34 cellular contexts compared by ENCODE assay signal in genomic region chr14:20555845-20556244, GRCh38. TPM values are rescaled to one million over a fixed set of nuclear protein-coding genes. Genes with fewer than 3 reads are reported as not detected.
"Had no signal": no experiment of that assay in that cellular context is flagged by ENCODE, and none has a peak within 500 bp of the region (broad histone marks: within the 10 kb centered on the region; RNA-seq: fewer than 3 reads in every experiment).

No MANE protein-coding gene starts in this region.

- H3K36me3 Mint-ChIP-seq: activated naive CD4-positive, alpha-beta T cell treated with anti-CD3 and anti-CD28 coated beads, Interleukin-2, amount 50 U/mL, for 24 hours; activated naive CD8-positive, alpha-beta T cell treated with anti-CD3 and anti-CD28 coated beads, Interleukin-2, amount 10 ng/mL, durations not matched to agents 7 days and 5 days; brain had no signal

- H3K4me1 Mint-ChIP-seq: activated CD4-positive, alpha-beta T cell treated with anti-CD3 and anti-CD28 coated beads, Interleukin-2, amount 10 ng/mL, durations not matched to agents 7 days and 5 days; activated naive CD4-positive, alpha-beta T cell treated with anti-CD3 and anti-CD28 coated beads, Interleukin-2, amount 50 U/mL, for 24 hours; activated naive CD8-positive, alpha-beta T cell treated with anti-CD3 and anti-CD28 coated beads, Interleukin-2, amount 10 ng/mL, durations not matched to agents 7 days and 5 days; brain; central memory CD8-positive, alpha-beta T cell had no signal

- H3K4me3 Mint-ChIP-seq: activated CD4-positive, alpha-beta T cell treated with anti-CD3 and anti-CD28 coated beads, Interleukin-2, amount 10 ng/mL, durations not matched to agents 7 days and 5 days; activated CD8-positive, alpha-beta T cell treated with anti-CD3 and anti-CD28 coated beads, Interleukin-2, amount 10 ng/mL, durations not matched to agents 7 days and 5 days; activated naive CD4-positive, alpha-beta T cell treated with anti-CD3 and anti-CD28 coated beads, Interleukin-2, amount 50 U/mL, for 24 hours; activated naive CD8-positive, alpha-beta T cell treated with anti-CD3 and anti-CD28 coated beads, Interleukin-2, amount 10 ng/mL, durations not matched to agents 7 days and 5 days; activated T-cell treated with anti-CD3 and anti-CD28 coated beads, Interleukin-2, amount 50 U/mL, for 24 hours; brain; central memory CD8-positive, alpha-beta T cell had no signal

- DNase-seq: activated CD4-positive, alpha-beta T cell treated with anti-CD3 and anti-CD28 coated beads for 1 hour; activated CD4-positive, alpha-beta T cell treated with anti-CD3 and anti-CD28 coated beads, Interleukin-2, amount 10 ng/mL, durations not matched to agents 7 days and 5 days; activated CD4-positive, alpha-beta T cell treated with anti-CD3 and anti-CD28 coated beads, Interleukin-2, amount 50 U/mL, for 48 hours; activated CD4-positive, CD25-positive, alpha-beta regulatory T cell; activated CD8-positive, alpha-beta T cell treated with anti-CD3 and anti-CD28 coated beads, Interleukin-2, amount 10 ng/mL, durations not matched to agents 7 days and 5 days; activated gamma-delta T cell; activated naive CD4-positive, alpha-beta T cell treated with Interleukin-2 at 50 U/mL for 16 hours; activated naive CD8-positive, alpha-beta T cell treated with anti-CD3 and anti-CD28 coated beads, Interleukin-2, amount 10 ng/mL, durations not matched to agents 7 days and 5 days; activated T-cell treated with anti-CD3 and anti-CD28 coated beads, Interleukin-2, amount 50 U/mL, for 24 hours; anterior cingulate cortex; NCI-H1048; NCI-H1436 treated with DMSO at 0.1 percent for 48 hours; NCI-H1694 treated with DMSO at 0.1 percent for 48 hours; NCI-H2029; NCI-H345; NCI-H524 treated with DMSO at 0.1 percent for 48 hours; SHP77; SJCRH30; T1000; WERI-Rb-1 had no signal

- H3K9me3 ChIP-seq: SJCRH30 had no signal

- H3K27ac Mint-ChIP-seq: activated CD4-positive, alpha-beta T cell treated with anti-CD3 and anti-CD28 coated beads, Interleukin-2, amount 10 ng/mL, durations not matched to agents 7 days and 5 days; activated CD8-positive, alpha-beta T cell treated with anti-CD3 and anti-CD28 coated beads, Interleukin-2, amount 10 ng/mL, durations not matched to agents 7 days and 5 days; activated naive CD4-positive, alpha-beta T cell treated with anti-CD3 and anti-CD28 coated beads, Interleukin-2, amount 50 U/mL, for 24 hours; activated naive CD8-positive, alpha-beta T cell treated with anti-CD3 and anti-CD28 coated beads, Interleukin-2, amount 10 ng/mL, durations not matched to agents 7 days and 5 days; activated T-cell treated with anti-CD3 and anti-CD28 coated beads, Interleukin-2, amount 50 U/mL, for 24 hours; activated T-helper 2 cell treated with anti-CD3 and anti-CD28 coated beads, Interferon-gamma antibody, Interleukin-2, Interleukin-4, amounts not matched to agents 10 μg/mL and 5 μg/mL and 100 μg/mL, durations not matched to agents 14 hours and 24 hours and 36 hours; brain had no signal

- H3K36me3 ChIP-seq: SJCRH30, WERI-Rb-1 had no signal

- H3K9me3 Mint-ChIP-seq: activated CD4-positive, alpha-beta T cell treated with anti-CD3 and anti-CD28 coated beads, Interleukin-2, amount 10 ng/mL, durations not matched to agents 7 days and 5 days; activated naive CD4-positive, alpha-beta T cell treated with anti-CD3 and anti-CD28 coated beads, Interleukin-2, amount 50 U/mL, for 24 hours; activated naive CD8-positive, alpha-beta T cell treated with anti-CD3 and anti-CD28 coated beads, Interleukin-2, amount 10 ng/mL, durations not matched to agents 7 days and 5 days; activated T-cell treated with anti-CD3 and anti-CD28 coated beads, Interleukin-2, amount 50 U/mL, for 24 hours; activated T-helper 2 cell treated with anti-CD3 and anti-CD28 coated beads, Interferon-gamma antibody, Interleukin-2, Interleukin-4, amounts not matched to agents 10 μg/mL and 5 μg/mL and 100 μg/mL, durations not matched to agents 14 hours and 24 hours and 36 hours; brain; central memory CD8-positive, alpha-beta T cell had no signal

- H3K27me3 ChIP-seq: SJCRH30 had no signal

- H3K27ac ChIP-seq: KMS-11, SJCRH30, SK-N-MC, WERI-Rb-1 had no signal

- H3K4me1 ChIP-seq: SJCRH30 had no signal

- H3K27me3 Mint-ChIP-seq: activated CD4-positive, alpha-beta T cell treated with anti-CD3 and anti-CD28 coated beads, Interleukin-2, amount 10 ng/mL, durations not matched to agents 7 days and 5 days; activated naive CD4-positive, alpha-beta T cell treated with anti-CD3 and anti-CD28 coated beads, Interleukin-2, amount 50 U/mL, for 24 hours; activated T-cell treated with anti-CD3 and anti-CD28 coated beads, Interleukin-2, amount 50 U/mL, for 24 hours; brain; central memory CD8-positive, alpha-beta T cell had no signal

- H3K9ac ChIP-seq: KMS-11 had no signal

- H3K4me3 ChIP-seq: SJCRH30, SK-N-MC had no signal

- H3K4me2 ChIP-seq: KMS-11 had no signal

- ATAC-seq: activated CD8-positive, alpha-beta T cell treated with anti-CD3 and anti-CD28 coated beads, Interleukin-2, amount 10 ng/mL, durations not matched to agents 7 days and 5 days; Panc1 had no signal

RNA-seq across cellular contexts. Expression of gene RNASE9, which starts 5.0 kb away (rescaled TPM):
- total RNA-seq: activated CD4-positive, alpha-beta T cell treated with anti-CD3 and anti-CD28 coated beads, Interleukin-2, amount 10 ng/mL, durations not matched to agents 7 days and 5 days; activated CD8-positive, alpha-beta T cell treated with anti-CD3 and anti-CD28 coated beads, Interleukin-2, amount 10 ng/mL, durations not matched to agents 7 days and 5 days; activated naive CD8-positive, alpha-beta T cell treated with anti-CD3 and anti-CD28 coated beads, Interleukin-2, amount 10 ng/mL, durations not matched to agents 7 days and 5 days; activated T-helper 2 cell treated with anti-CD3 and anti-CD28 coated beads, Interferon-gamma antibody, Interleukin-2, Interleukin-4, amounts not matched to agents 10 μg/mL and 5 μg/mL and 100 μg/mL, durations not matched to agents 14 hours and 24 hours and 36 hours; chondrocyte; LHCN-M2; M059J; NCI-H460; RPMI7951; SJCRH30; T-helper 1 cell treated with Interleukin-12 subunit alpha and Interleukin-12 subunit beta and Interleukin-4 antibody, amounts not matched to agents 30 ng/mL and 1 ng/mL, for 36 hours; T-helper 2 cell treated with Interferon-gamma antibody and Interleukin-4, amounts not matched to agents 100 ng/mL and 5 ng/mL, for 36 hours had no signal

RNA-seq across cellular contexts. Expression of gene RNASE11, which starts 32.0 kb away (rescaled TPM):
- total RNA-seq: activated CD4-positive, alpha-beta T cell treated with anti-CD3 and anti-CD28 coated beads, Interleukin-2, amount 10 ng/mL, durations not matched to agents 7 days and 5 days; activated CD8-positive, alpha-beta T cell treated with anti-CD3 and anti-CD28 coated beads, Interleukin-2, amount 10 ng/mL, durations not matched to agents 7 days and 5 days; activated naive CD8-positive, alpha-beta T cell treated with anti-CD3 and anti-CD28 coated beads, Interleukin-2, amount 10 ng/mL, durations not matched to agents 7 days and 5 days; activated T-helper 2 cell treated with anti-CD3 and anti-CD28 coated beads, Interferon-gamma antibody, Interleukin-2, Interleukin-4, amounts not matched to agents 10 μg/mL and 5 μg/mL and 100 μg/mL, durations not matched to agents 14 hours and 24 hours and 36 hours; chondrocyte; LHCN-M2; M059J; NCI-H460; RPMI7951; SJCRH30; T-helper 1 cell treated with Interleukin-12 subunit alpha and Interleukin-12 subunit beta and Interleukin-4 antibody, amounts not matched to agents 30 ng/mL and 1 ng/mL, for 36 hours; T-helper 2 cell treated with Interferon-gamma antibody and Interleukin-4, amounts not matched to agents 100 ng/mL and 5 ng/mL, for 36 hours had no signal

RNA-seq across cellular contexts. Expression of gene RNASE12, which starts 35.3 kb away (rescaled TPM):
- total RNA-seq: activated CD4-positive, alpha-beta T cell treated with anti-CD3 and anti-CD28 coated beads, Interleukin-2, amount 10 ng/mL, durations not matched to agents 7 days and 5 days; activated CD8-positive, alpha-beta T cell treated with anti-CD3 and anti-CD28 coated beads, Interleukin-2, amount 10 ng/mL, durations not matched to agents 7 days and 5 days; activated naive CD8-positive, alpha-beta T cell treated with anti-CD3 and anti-CD28 coated beads, Interleukin-2, amount 10 ng/mL, durations not matched to agents 7 days and 5 days; activated T-helper 2 cell treated with anti-CD3 and anti-CD28 coated beads, Interferon-gamma antibody, Interleukin-2, Interleukin-4, amounts not matched to agents 10 μg/mL and 5 μg/mL and 100 μg/mL, durations not matched to agents 14 hours and 24 hours and 36 hours; chondrocyte; LHCN-M2; M059J; NCI-H460; RPMI7951; SJCRH30; T-helper 1 cell treated with Interleukin-12 subunit alpha and Interleukin-12 subunit beta and Interleukin-4 antibody, amounts not matched to agents 30 ng/mL and 1 ng/mL, for 36 hours; T-helper 2 cell treated with Interferon-gamma antibody and Interleukin-4, amounts not matched to agents 100 ng/mL and 5 ng/mL, for 36 hours had no signal

RNA-seq across cellular contexts. Expression of gene RNASE10, which starts 50.5 kb away (rescaled TPM):
- total RNA-seq: LHCN-M2, M059J, NCI-H460, RPMI7951, SJCRH30 had no signal
